Comparison of ENCODE assay signal across 20 cellular contexts in genomic region chr22:16563555-16564520, GRCh38. TPM values are rescaled to one million over a fixed set of nuclear protein-coding genes. Genes with fewer than 3 reads are reported as not detected.
DNase-seq lines count a peak whose midpoint lies in the region; ATAC-seq, FAIRE-seq and TF ChIP-seq lines count a peak whose summit lies in the region.
"Had no signal": no experiment of that assay in that cellular context is flagged by ENCODE, and none has a peak within 500 bp of the region (broad histone marks: within the 10 kb centered on the region; RNA-seq: fewer than 3 reads in every experiment).

No MANE protein-coding gene starts in this region.

- no peak for TF ChIP-seq POLR2A in GM18505 (IDR thresholded peaks at IDR 0.05; ENCODE audit: borderline replicate concordance, extremely low read depth, insufficient read depth, insufficient read length)

- no peaks in the 10 kb centered on the region for H3K36me3 ChIP-seq in left ventricle myocardium inferior
- no peaks in the 10 kb centered on the region for H3K36me3 ChIP-seq in RWPE2 (ENCODE audit: low read depth)
- H3K36me3 ChIP-seq in mesenchymal stem cell (ENCODE audit: control insufficient read depth in 1 of 2, insufficient read depth in 2 of 2, low read depth in 1 of 2, low read length in 2 of 2) = no peaks in the 10 kb centered on the region

- H3K14ac ChIP-seq in mesenchymal stem cell (ENCODE audit: low read length in 2 of 2) = no peak overlapping the region

- no peak for TF ChIP-seq CTCF in left ventricle myocardium inferior (IDR thresholded peaks at IDR 0.05; ENCODE audit: borderline replicate concordance)
- no peak for TF ChIP-seq CTCF in CD14-positive monocyte (IDR thresholded peaks at IDR 0.05)
- no peak for TF ChIP-seq CTCF in RWPE2 (IDR thresholded peaks at IDR 0.05; ENCODE audit: poor library complexity, severe bottlenecking)

- H3K23ac ChIP-seq in mesenchymal stem cell (ENCODE audit: low read length in 2 of 2) = no peak overlapping the region

- no peak overlapping the region for H3K9ac ChIP-seq in mesenchymal stem cell (ENCODE audit: low read length)

- no peak overlapping the region for H2BK120ac ChIP-seq in mesenchymal stem cell (ENCODE audit: low read depth, low read length)

- peaks cover 0 to 10% (median 0%) of the 10 kb centered on the region in 3 donors for H3K27me3 Mint-ChIP-seq in CD14-positive monocyte (ENCODE audit: low read depth in 3 of 3)
- H3K27me3 Mint-ChIP-seq: CD8-positive, alpha-beta memory T cell had no signal

- no peak overlapping the region for H2AK5ac ChIP-seq in mesenchymal stem cell (ENCODE audit: low read length, severe bottlenecking)

- H3K4me2 ChIP-seq in mesenchymal stem cell (ENCODE audit: low read length, poor library complexity, severe bottlenecking) = no peak overlapping the region
- H3K4me2 ChIP-seq: A549 had no signal

- H3K4me3 Mint-ChIP-seq in CD14-positive monocyte = no peak overlapping the region
- H3K4me3 Mint-ChIP-seq: CD8-positive, alpha-beta memory T cell; HFFc6 had no signal

- H2BK5ac ChIP-seq in mesenchymal stem cell (ENCODE audit: low read depth, low read length, poor library complexity, severe bottlenecking) = no peak overlapping the region

- H2BK15ac ChIP-seq in mesenchymal stem cell (ENCODE audit: low read depth, poor library complexity, severe bottlenecking) = no peak overlapping the region

- H3K27ac ChIP-seq in left ventricle myocardium inferior (replicated peaks) = no peak overlapping the region
- no peak overlapping the region for H3K27ac ChIP-seq in RWPE2 (ENCODE audit: poor library complexity, severe bottlenecking)
- H3K27ac ChIP-seq in mesenchymal stem cell (ENCODE audit: low read length, poor library complexity, severe bottlenecking) = no peak overlapping the region
- H3K27ac ChIP-seq: A549 had no signal

- H3K27ac Mint-ChIP-seq in CD14-positive monocyte = peak overlapping the region in 1 of 7 donors; percentile 13
- H3K27ac Mint-ChIP-seq: CD8-positive, alpha-beta memory T cell; HFFc6 had no signal

- no peak overlapping the region for H3K18ac ChIP-seq in mesenchymal stem cell (ENCODE audit: low read depth in 1 of 2, low read length in 2 of 2)

- H3K4me3 ChIP-seq in left ventricle myocardium inferior = no peak overlapping the region
- H3K4me3 ChIP-seq in RWPE2 (ENCODE audit: severe bottlenecking) = no peak overlapping the region
- H3K4me3 ChIP-seq in mesenchymal stem cell (ENCODE audit: insufficient read depth in 1 of 2, low read depth in 1 of 2, low read length in 2 of 2) = no peak overlapping the region
- H3K4me3 ChIP-seq: A549 had no signal

- 71% methylated on average over 11 of the region's 14 CpGs for WGBS in mesenchymal stem cell

- peaks cover 4 to 86% (median 72%) of the 10 kb centered on the region in 7 donors for H3K9me3 Mint-ChIP-seq in CD14-positive monocyte

- no peaks in the 10 kb centered on the region for H3K4me1 Mint-ChIP-seq in CD14-positive monocyte
- H3K4me1 Mint-ChIP-seq: CD8-positive, alpha-beta memory T cell had no signal

- H3K79me1 ChIP-seq in mesenchymal stem cell (replicated peaks; ENCODE audit: low read length, poor library complexity, severe bottlenecking) = no peaks in the 10 kb centered on the region

- no peaks in the 10 kb centered on the region for H3K4me1 ChIP-seq in left ventricle myocardium inferior
- no peaks in the 10 kb centered on the region for H3K4me1 ChIP-seq in RWPE2 (ENCODE audit: insufficient read depth, poor library complexity, severe bottlenecking)
- H3K4me1 ChIP-seq in mesenchymal stem cell (ENCODE audit: control insufficient read depth, insufficient read depth, low read depth, low read length) = no peaks in the 10 kb centered on the region
- H3K4me1 ChIP-seq: A549, Caco-2 had no signal

- ATAC-seq in Right ventricle myocardium superior (ENCODE audit: poor library complexity) = no peak
- ATAC-seq in RWPE2 (ENCODE audit: low read depth) = no peak
- no peak for ATAC-seq in GM18505 (IDR thresholded peaks at IDR 0.05; ENCODE audit: unreplicated experiment)
- ATAC-seq: A549 had no signal

- H3K27me3 ChIP-seq in left ventricle myocardium inferior (ENCODE audit: low read depth) (no peaks in the 10 kb centered on the region), RWPE2 (ENCODE audit: insufficient read depth, poor library complexity, severe bottlenecking) (no peaks in the 10 kb centered on the region), mesenchymal stem cell (ENCODE audit: control insufficient read depth in 1 of 2, insufficient read depth in 1 of 2, low read length in 2 of 2) (no peaks in the 10 kb centered on the region)

- peak overlapping the region; percentile 14 for H2AFZ ChIP-seq in mesenchymal stem cell (ENCODE audit: low read depth, low read length)

- intact Hi-C loops in Right ventricle myocardium superior (cut with DNase I) (no loop called here), left ventricle myocardium inferior (cut with micrococcal nuclease) (no loop called here), CD14-positive monocyte (cut with micrococcal nuclease) (no loop called here)

- H4K91ac ChIP-seq in mesenchymal stem cell (ENCODE audit: low read length) = no peak overlapping the region

- H4K8ac ChIP-seq in mesenchymal stem cell (ENCODE audit: low read length) = no peak overlapping the region

- H2BK12ac ChIP-seq in mesenchymal stem cell (ENCODE audit: low read length in 2 of 2) = no peak overlapping the region

- FAIRE-seq in GM19239 (lab: Jason Lieb, UNC) = no peak
- FAIRE-seq: A549, GM12892 had no signal

- H3K4ac ChIP-seq in mesenchymal stem cell (ENCODE audit: low read depth in 1 of 2, low read length in 2 of 2) = no peak overlapping the region

- DNase-seq in Right ventricle myocardium superior (peak; percentile 50), left ventricle myocardium inferior (no peak), CD14-positive monocyte (ENCODE audit: low spot score) (peak; percentile 44), RWPE2 (ENCODE audit: low spot score) (peak; percentile 48), mesenchymal stem cell (no peak), GM19239 (ENCODE audit: insufficient read length, low spot score) (no peak), activated gamma-delta T cell treated with Interleukin-2 at 50 U/mL for 16 hours (no peak)
- DNase-seq: Caco-2; CD8-positive, alpha-beta memory T cell; DND-41; GDM1; HCEC 1CT; HFFc6 had no signal

- no peaks in the 10 kb centered on the region for H3K36me3 Mint-ChIP-seq in CD14-positive monocyte
- H3K36me3 Mint-ChIP-seq: CD8-positive, alpha-beta memory T cell had no signal

- H3K9me3 ChIP-seq in left ventricle myocardium inferior (replicated peaks) (no peaks in the 10 kb centered on the region), RWPE2 (ENCODE audit: severe bottlenecking) (no peaks in the 10 kb centered on the region), mesenchymal stem cell (ENCODE audit: control insufficient read depth, low read length) (no peaks in the 10 kb centered on the region)
- H3K9me3 ChIP-seq: A549, Caco-2 had no signal

RNA-seq across cellular contexts. Expression of gene CCT8L2, which starts 28.8 kb away (rescaled TPM):
- total RNA-seq in Right ventricle myocardium superior = not detected
- total RNA-seq in left ventricle myocardium inferior = not detected
- not detected for polyA plus RNA-seq in CD14-positive monocyte
- polyA plus RNA-seq in mesenchymal stem cell (2013, experiment 1 of 2) = not detected
- polyA plus RNA-seq in mesenchymal stem cell (2013, experiment 2 of 2) = not detected
- total RNA-seq: Caco-2; CD8-positive, alpha-beta memory T cell; H4; HFFc6; HT1080 had no signal
- polyA plus RNA-seq: A549; AG04450; BJ; CD8-positive, alpha-beta memory T cell had no signal

Comparison
In these comparisons a context has a peak if more than half of its experiments do, and no peak if none do; other contexts are left out.
1. DNase-seq: peak in Right ventricle myocardium superior (single experiment), CD14-positive monocyte (single experiment) and RWPE2 (single experiment); none in left ventricle myocardium inferior (single experiment), mesenchymal stem cell (single experiment), GM19239 (single experiment) and activated gamma-delta T cell treated with Interleukin-2 at 50 U/mL for 16 hours (single experiment).